ENCODE assay signal across 8 cellular contexts in genomic region chr9:4679268-4680177, GRCh38. TPM values are rescaled to one million over a fixed set of nuclear protein-coding genes. Genes with fewer than 3 reads are reported as not detected.
DNase-seq lines count a peak whose midpoint lies in the region; ATAC-seq and TF ChIP-seq lines count a peak whose summit lies in the region.

TSS of gene CDC37L1 (plus strand) at chr9:4679569. CDS start at chr9:4679768, 199 bp downstream.

- peaks cover 12 to 21% of the 10 kb centered on the region in 2 donors for H3K4me1 ChIP-seq in mucosa of rectum (ENCODE audit: control insufficient read depth in 2 of 2, insufficient read depth in 2 of 2, low read length in 2 of 2)

- peak within 1 kb of the TSS; percentile 97 to 99 for H3K27ac ChIP-seq in mucosa of rectum (ENCODE audit: low read depth in 2 of 2, low read length in 2 of 2)

- no peak within 1 kb of the TSS for H3K27ac Mint-ChIP-seq in IgD-negative memory B cell

- no peaks in the 10 kb centered on the region for H3K27me3 ChIP-seq in mucosa of rectum (ENCODE audit: control insufficient read depth in 2 of 2, insufficient read depth in 2 of 2, low read length in 2 of 2)

- DNase-seq in DMS153 (lab: John Stamatoyannopoulos, UW) (peak; percentile 91), OCI-M1 (lab: John Stamatoyannopoulos, UW) (peak; percentile 100), activated T-cell treated with anti-CD3 and anti-CD28 coated beads for 4 hours (peak; percentile 99), erythroblast (lab: John Stamatoyannopoulos, UW) (peak; percentile 98 to 99)
- DNase-seq in stimulated activated CD8-positive, alpha-beta memory T cell treated with anti-CD3 and anti-CD28 coated beads, Interleukin-4, amount 100 ng/mL, for 48 hours = peak; percentile 100

- no peak within 1 kb of the TSS for H3K4me3 Mint-ChIP-seq in IgD-negative memory B cell

- peaks cover 2% of the 10 kb centered on the region for H3K36me3 Mint-ChIP-seq in IgD-negative memory B cell

- ATAC-seq in GM21528 (IDR thresholded peaks at IDR 0.05; ENCODE audit: low FRiP score, unreplicated experiment) = peak; percentile 96

- H3K4me1 Mint-ChIP-seq in IgD-negative memory B cell = peaks cover 0 to 6% (median 5%) of the 10 kb centered on the region in 3 donors

- H3K9me3 Mint-ChIP-seq in IgD-negative memory B cell = no peaks in the 10 kb centered on the region

- H3K27me3 Mint-ChIP-seq in IgD-negative memory B cell = peaks cover 2% of the 10 kb centered on the region

- no peaks in the 10 kb centered on the region for H3K36me3 ChIP-seq in mucosa of rectum (ENCODE audit: control insufficient read depth in 2 of 2, insufficient read depth in 2 of 2, low read length in 2 of 2)

- no peaks in the 10 kb centered on the region for H3K9me3 ChIP-seq in mucosa of rectum (ENCODE audit: control insufficient read depth in 2 of 2, low read length in 2 of 2)

- peak; percentile 99 for TF ChIP-seq POLR2A in erythroblast (IDR thresholded peaks at IDR 0.05; ENCODE audit: low read length)

- H3K4me3 ChIP-seq in mucosa of rectum (ENCODE audit: low read length in 2 of 2) = peak within 1 kb of the TSS; percentile 89 to 96

- peak within 1 kb of the TSS; percentile 95 to 98 for H3K9ac ChIP-seq in mucosa of rectum (ENCODE audit: low read depth in 1 of 2, low read length in 2 of 2)

RNA-seq across cellular contexts. Expression of gene CDC37L1, which starts in this region (rescaled TPM):
- 13.4 TPM for polyA plus RNA-seq in IgD-negative memory B cell

Comparison
In these comparisons a context has a peak if more than half of its experiments do, and no peak if none do; other contexts are left out.
1. Peak in every context shown above with its lines: DNase-seq, ATAC-seq, H3K4me3 ChIP-seq and H3K27ac ChIP-seq.